1 cellular context compared by ENCODE assay signal in the genomic region with DNA sequence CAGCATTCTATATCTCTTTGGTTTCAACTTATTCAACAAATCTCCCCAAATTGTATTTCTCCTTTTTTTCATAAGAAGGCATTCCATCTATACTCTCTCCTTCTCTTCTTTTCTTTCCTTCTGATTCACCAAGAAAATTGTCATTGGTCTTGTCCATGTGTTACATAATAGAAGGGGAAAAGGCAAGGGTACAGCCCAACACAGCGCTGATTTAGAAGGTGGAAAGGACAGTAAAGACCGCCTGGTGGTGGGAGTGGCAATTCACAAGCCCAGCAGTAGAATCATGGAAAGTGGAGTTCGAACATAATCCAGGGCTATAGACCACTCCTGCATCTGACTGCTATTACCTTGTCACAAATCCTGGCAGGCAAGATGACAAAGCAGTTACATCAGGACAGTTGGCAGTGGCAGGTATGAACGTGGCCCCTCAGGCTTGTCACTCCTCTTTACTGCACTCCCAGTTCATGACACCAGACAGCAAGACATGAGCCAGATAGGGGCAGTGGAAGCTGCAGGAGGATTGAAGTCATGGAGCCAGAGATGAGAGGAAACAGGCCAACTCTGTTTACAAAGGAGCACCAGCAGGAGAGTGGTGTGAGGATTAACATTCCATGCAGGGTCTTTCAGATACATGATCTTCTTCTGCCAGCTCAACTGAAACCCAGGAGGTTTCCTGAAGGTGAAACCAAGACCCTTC.
TF ChIP-seq lines count a peak whose summit lies in the region.

No MANE protein-coding gene starts in this region.

TF ChIP-seq in K562, 482 proteins besides CTCF, POLR2A, EP300 and RAD21 (continued from another document and continues in another):
- TF ChIP-seq, protein P1, sequence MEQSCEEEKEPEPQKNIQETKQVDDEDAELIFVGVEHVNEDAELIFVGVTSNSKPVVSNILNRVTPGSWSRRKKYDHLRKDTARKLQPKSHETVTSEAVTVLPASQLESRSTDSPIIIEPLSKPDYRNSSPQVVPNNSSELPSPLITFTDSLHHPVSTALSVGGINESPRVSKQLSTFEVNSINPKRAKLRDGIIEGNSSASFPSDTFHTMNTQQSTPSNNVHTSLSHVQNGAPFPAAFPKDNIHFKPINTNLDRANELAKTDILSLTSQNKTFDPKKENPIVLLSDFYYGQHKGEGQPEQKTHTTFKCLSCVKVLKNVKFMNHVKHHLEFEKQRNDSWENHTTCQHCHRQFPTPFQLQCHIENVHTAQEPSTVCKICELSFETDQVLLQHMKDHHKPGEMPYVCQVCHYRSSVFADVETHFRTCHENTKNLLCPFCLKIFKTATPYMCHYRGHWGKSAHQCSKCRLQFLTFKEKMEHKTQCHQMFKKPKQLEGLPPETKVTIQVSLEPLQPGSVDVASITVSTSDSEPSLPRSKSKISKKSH (CRISPR knock-in tag; IDR thresholded peaks at IDR 0.05), result no peak
- peak; percentile 21 for TF ChIP-seq TCF3 (CRISPR knock-in tag; IDR thresholded peaks at IDR 0.05)
- TF ChIP-seq ZNF263 (CRISPR knock-in tag; IDR thresholded peaks at IDR 0.05; ENCODE audit: borderline replicate concordance), result no peak
- TF ChIP-seq C11orf30 (IDR thresholded peaks at IDR 0.05; ENCODE audit: low read depth), result peak; percentile 49
- TF ChIP-seq MTA3 (IDR thresholded peaks at IDR 0.05; ENCODE audit: borderline replicate concordance), result 0 out of 2 replicates have a peak, but pooled peaks have one; percentile 56
- TF ChIP-seq RHOXF2B (CRISPR knock-in tag; conservative IDR thresholded peaks at IDR 0.05), result no peak
- TF ChIP-seq MGA (IDR thresholded peaks at IDR 0.05), result peak; percentile 75
- no peak for TF ChIP-seq PTBP1 (IDR thresholded peaks at IDR 0.05; ENCODE audit: low read depth, low read length)
- TF ChIP-seq, protein P2, sequence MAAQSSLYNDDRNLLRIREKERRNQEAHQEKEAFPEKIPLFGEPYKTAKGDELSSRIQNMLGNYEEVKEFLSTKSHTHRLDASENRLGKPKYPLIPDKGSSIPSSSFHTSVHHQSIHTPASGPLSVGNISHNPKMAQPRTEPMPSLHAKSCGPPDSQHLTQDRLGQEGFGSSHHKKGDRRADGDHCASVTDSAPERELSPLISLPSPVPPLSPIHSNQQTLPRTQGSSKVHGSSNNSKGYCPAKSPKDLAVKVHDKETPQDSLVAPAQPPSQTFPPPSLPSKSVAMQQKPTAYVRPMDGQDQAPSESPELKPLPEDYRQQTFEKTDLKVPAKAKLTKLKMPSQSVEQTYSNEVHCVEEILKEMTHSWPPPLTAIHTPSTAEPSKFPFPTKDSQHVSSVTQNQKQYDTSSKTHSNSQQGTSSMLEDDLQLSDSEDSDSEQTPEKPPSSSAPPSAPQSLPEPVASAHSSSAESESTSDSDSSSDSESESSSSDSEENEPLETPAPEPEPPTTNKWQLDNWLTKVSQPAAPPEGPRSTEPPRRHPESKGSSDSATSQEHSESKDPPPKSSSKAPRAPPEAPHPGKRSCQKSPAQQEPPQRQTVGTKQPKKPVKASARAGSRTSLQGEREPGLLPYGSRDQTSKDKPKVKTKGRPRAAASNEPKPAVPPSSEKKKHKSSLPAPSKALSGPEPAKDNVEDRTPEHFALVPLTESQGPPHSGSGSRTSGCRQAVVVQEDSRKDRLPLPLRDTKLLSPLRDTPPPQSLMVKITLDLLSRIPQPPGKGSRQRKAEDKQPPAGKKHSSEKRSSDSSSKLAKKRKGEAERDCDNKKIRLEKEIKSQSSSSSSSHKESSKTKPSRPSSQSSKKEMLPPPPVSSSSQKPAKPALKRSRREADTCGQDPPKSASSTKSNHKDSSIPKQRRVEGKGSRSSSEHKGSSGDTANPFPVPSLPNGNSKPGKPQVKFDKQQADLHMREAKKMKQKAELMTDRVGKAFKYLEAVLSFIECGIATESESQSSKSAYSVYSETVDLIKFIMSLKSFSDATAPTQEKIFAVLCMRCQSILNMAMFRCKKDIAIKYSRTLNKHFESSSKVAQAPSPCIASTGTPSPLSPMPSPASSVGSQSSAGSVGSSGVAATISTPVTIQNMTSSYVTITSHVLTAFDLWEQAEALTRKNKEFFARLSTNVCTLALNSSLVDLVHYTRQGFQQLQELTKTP (IDR thresholded peaks at IDR 0.05; ENCODE audit: low read depth in 1 of 2, partially characterized antibody in 2 of 2), result no peak
- TF ChIP-seq ZBTB5 (IDR thresholded peaks at IDR 0.05), result no peak
- no peak for TF ChIP-seq RAD51 (IDR thresholded peaks at IDR 0.05; ENCODE audit: borderline replicate concordance, low read depth)
- TF ChIP-seq NRF1 (conservative IDR thresholded peaks at IDR 0.05 in 1 of 2, IDR thresholded peaks at IDR 0.05 in 1 of 2), result no peak
- peak; percentile 64; the same call in 1 of the 2 replicates for TF ChIP-seq MEF2D (tag; conservative IDR thresholded peaks at IDR 0.05; ENCODE audit: low read depth)
- peak; percentile 86 for TF ChIP-seq SMAD4 (CRISPR knock-in tag; conservative IDR thresholded peaks at IDR 0.05)
- peak; percentile 75 for TF ChIP-seq ZEB2 (IDR thresholded peaks at IDR 0.05)
- TF ChIP-seq, protein P3, sequence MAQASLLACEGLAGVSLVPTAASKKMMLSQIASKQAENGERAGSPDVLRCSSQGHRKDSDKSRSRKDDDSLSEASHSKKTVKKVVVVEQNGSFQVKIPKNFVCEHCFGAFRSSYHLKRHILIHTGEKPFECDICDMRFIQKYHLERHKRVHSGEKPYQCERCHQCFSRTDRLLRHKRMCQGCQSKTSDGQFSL (CRISPR knock-in tag; IDR thresholded peaks at IDR 0.05), result no peak
- TF ChIP-seq, protein P3 (tag; IDR thresholded peaks at IDR 0.05), result no peak; a peak in 1 of 4 replicates
- TF ChIP-seq SREBF2 (CRISPR knock-in tag; IDR thresholded peaks at IDR 0.05), result no peak
- no peak for TF ChIP-seq ZSCAN29 (IDR thresholded peaks at IDR 0.05)
- TF ChIP-seq ZNF232 (CRISPR knock-in tag; IDR thresholded peaks at IDR 0.05), result no peak
- no peak for TF ChIP-seq PCBP1 (IDR thresholded peaks at IDR 0.05; ENCODE audit: low read depth, low read length, poor library complexity, severe bottlenecking)
- no peak for TF ChIP-seq ESRRA (IDR thresholded peaks at IDR 0.05; ENCODE audit: borderline replicate concordance, low read depth)
- no peak; the same call in 1 of the 2 replicates for TF ChIP-seq ZNF41 (CRISPR knock-in tag; conservative IDR thresholded peaks at IDR 0.05)
- TF ChIP-seq STAG1 (CRISPR knock-in tag; IDR thresholded peaks at IDR 0.05; ENCODE audit: borderline replicate concordance), result no peak
- 0 out of 2 replicates have a peak, but pooled peaks have one; percentile 12 for TF ChIP-seq NR2F6 (CRISPR knock-in tag; IDR thresholded peaks at IDR 0.05)
- TF ChIP-seq, protein P4, sequence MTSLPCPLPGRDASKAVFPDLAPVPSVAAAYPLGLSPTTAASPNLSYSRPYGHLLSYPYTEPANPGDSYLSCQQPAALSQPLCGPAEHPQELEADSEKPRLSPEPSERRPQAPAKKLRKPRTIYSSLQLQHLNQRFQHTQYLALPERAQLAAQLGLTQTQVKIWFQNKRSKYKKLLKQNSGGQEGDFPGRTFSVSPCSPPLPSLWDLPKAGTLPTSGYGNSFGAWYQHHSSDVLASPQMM (CRISPR knock-in tag; IDR thresholded peaks at IDR 0.05), result no peak
- no peak for TF ChIP-seq DACH1 (IDR thresholded peaks at IDR 0.05; ENCODE audit: partially characterized antibody)
- no peak for TF ChIP-seq ASH1L (IDR thresholded peaks at IDR 0.05; ENCODE audit: borderline replicate concordance, low read depth, partially characterized antibody)
- TF ChIP-seq ZNF143 (CRISPR knock-in tag; IDR thresholded peaks at IDR 0.05), result no peak
- no peak for TF ChIP-seq RBBP5 (IDR thresholded peaks at IDR 0.05; ENCODE audit: borderline replicate concordance, insufficient read depth, low read length, poor library complexity, severe bottlenecking)
- TF ChIP-seq, protein P5, sequence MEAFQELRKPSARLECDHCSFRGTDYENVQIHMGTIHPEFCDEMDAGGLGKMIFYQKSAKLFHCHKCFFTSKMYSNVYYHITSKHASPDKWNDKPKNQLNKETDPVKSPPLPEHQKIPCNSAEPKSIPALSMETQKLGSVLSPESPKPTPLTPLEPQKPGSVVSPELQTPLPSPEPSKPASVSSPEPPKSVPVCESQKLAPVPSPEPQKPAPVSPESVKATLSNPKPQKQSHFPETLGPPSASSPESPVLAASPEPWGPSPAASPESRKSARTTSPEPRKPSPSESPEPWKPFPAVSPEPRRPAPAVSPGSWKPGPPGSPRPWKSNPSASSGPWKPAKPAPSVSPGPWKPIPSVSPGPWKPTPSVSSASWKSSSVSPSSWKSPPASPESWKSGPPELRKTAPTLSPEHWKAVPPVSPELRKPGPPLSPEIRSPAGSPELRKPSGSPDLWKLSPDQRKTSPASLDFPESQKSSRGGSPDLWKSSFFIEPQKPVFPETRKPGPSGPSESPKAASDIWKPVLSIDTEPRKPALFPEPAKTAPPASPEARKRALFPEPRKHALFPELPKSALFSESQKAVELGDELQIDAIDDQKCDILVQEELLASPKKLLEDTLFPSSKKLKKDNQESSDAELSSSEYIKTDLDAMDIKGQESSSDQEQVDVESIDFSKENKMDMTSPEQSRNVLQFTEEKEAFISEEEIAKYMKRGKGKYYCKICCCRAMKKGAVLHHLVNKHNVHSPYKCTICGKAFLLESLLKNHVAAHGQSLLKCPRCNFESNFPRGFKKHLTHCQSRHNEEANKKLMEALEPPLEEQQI (IDR thresholded peaks at IDR 0.05), result peak; percentile 57
